In genomic region chr2:79630060-79630459, GRCh38 we compare ENCODE assay signal across 20 cellular contexts.
DNase-seq lines count a peak whose midpoint lies in the region; ATAC-seq, FAIRE-seq and TF ChIP-seq lines count a peak whose summit lies in the region.
"Had no signal": no experiment of that assay in that cellular context is flagged by ENCODE, and none has a peak within 500 bp of the region (broad histone marks: within the 10 kb centered on the region; RNA-seq: fewer than 3 reads in every experiment).

No MANE protein-coding gene starts in this region.

- H3K27me3 ChIP-seq in upper lobe of right lung = no peaks in the 10 kb centered on the region
- H3K27me3 ChIP-seq in gastrocnemius medialis = no peaks in the 10 kb centered on the region
- no peaks in the 10 kb centered on the region for H3K27me3 ChIP-seq in naive thymus-derived CD4-positive, alpha-beta T cell (ENCODE audit: control insufficient read depth in 2 of 2, insufficient read depth in 2 of 2, low read length in 2 of 2)
- H3K27me3 ChIP-seq: BLaER1 had no signal

- H3K9me3 Mint-ChIP-seq in HFFc6 = no peaks in the 10 kb centered on the region; the same call in 1 of the 2 replicates
- peaks cover 4 to 20% (median 12%) of the 10 kb centered on the region in 11 donors for H3K9me3 Mint-ChIP-seq in naive thymus-derived CD4-positive, alpha-beta T cell

- no peaks in the 10 kb centered on the region for H3K9me3 ChIP-seq in upper lobe of right lung
- no peaks in the 10 kb centered on the region for H3K9me3 ChIP-seq in gastrocnemius medialis
- no peaks in the 10 kb centered on the region for H3K9me3 ChIP-seq in naive thymus-derived CD4-positive, alpha-beta T cell (ENCODE audit: control insufficient read depth in 2 of 3, low read length in 3 of 3)
- H3K9me3 ChIP-seq: BLaER1 had no signal

- H3K4me1 Mint-ChIP-seq in HFFc6 (ENCODE audit: low read depth) = no peaks in the 10 kb centered on the region; the same call in 1 of the 2 replicates
- H3K4me1 Mint-ChIP-seq in naive thymus-derived CD4-positive, alpha-beta T cell = no peaks in the 10 kb centered on the region
- H3K4me1 Mint-ChIP-seq: activated naive CD8-positive, alpha-beta T cell treated with anti-CD3 and anti-CD28 coated beads, Interleukin-2, amount 10 ng/mL, durations not matched to agents 7 days and 5 days had no signal

- peak; percentile 95 for FAIRE-seq in RCC 7860 (lab: Jason Lieb, UNC)

- CTCF ChIA-PET in naive thymus-derived CD4-positive, alpha-beta T cell (lab: Charles Lee) = no interaction called here

- no peaks in the 10 kb centered on the region for H3K36me3 ChIP-seq in upper lobe of right lung
- no peaks in the 10 kb centered on the region for H3K36me3 ChIP-seq in gastrocnemius medialis
- H3K36me3 ChIP-seq in naive thymus-derived CD4-positive, alpha-beta T cell (ENCODE audit: control insufficient read depth in 2 of 3, insufficient read depth in 3 of 3, low read length in 3 of 3) = no peaks in the 10 kb centered on the region
- H3K36me3 ChIP-seq: BLaER1 had no signal

- no peak overlapping the region for H3K27ac Mint-ChIP-seq in HFFc6
- H3K27ac Mint-ChIP-seq in naive thymus-derived CD4-positive, alpha-beta T cell = no peak overlapping the region
- H3K27ac Mint-ChIP-seq: activated CD8-positive, alpha-beta T cell treated with anti-CD3 and anti-CD28 coated beads for 36 hours; activated naive CD8-positive, alpha-beta T cell treated with anti-CD3 and anti-CD28 coated beads, Interleukin-2, amount 10 ng/mL, durations not matched to agents 7 days and 5 days; effector memory CD8-positive, alpha-beta T cell had no signal

- TF ChIP-seq CTCF in HFFc6 (IDR thresholded peaks at IDR 0.05) (no peak), epithelial cell of esophagus (IDR thresholded peaks at IDR 0.05; ENCODE audit: insufficient read depth, low read depth, low read length, missing control alignments) (no peak), upper lobe of right lung (IDR thresholded peaks at IDR 0.05) (no peak), gastrocnemius medialis (IDR thresholded peaks at IDR 0.05 in 4 of 5, conservative IDR thresholded peaks at IDR 0.05 in 1 of 5) (no peak)

- H3K4me3 ChIP-seq in epithelial cell of esophagus (ENCODE audit: low read length) (no peak overlapping the region), upper lobe of right lung (no peak overlapping the region), gastrocnemius medialis (no peak overlapping the region)
- no peak overlapping the region for H3K4me3 ChIP-seq in naive thymus-derived CD4-positive, alpha-beta T cell (ENCODE audit: low read length)
- H3K4me3 ChIP-seq: BLaER1, skin epidermis had no signal

- ATAC-seq in upper lobe of right lung (peak; percentile 60), gastrocnemius medialis (no peak)
- ATAC-seq in naive thymus-derived CD4-positive, alpha-beta T cell = no peak
- ATAC-seq: activated CD8-positive, alpha-beta T cell treated with anti-CD3 and anti-CD28 coated beads for 36 hours; effector memory CD8-positive, alpha-beta T cell had no signal

- no peak overlapping the region for H3K4me3 Mint-ChIP-seq in HFFc6
- no peak overlapping the region for H3K4me3 Mint-ChIP-seq in naive thymus-derived CD4-positive, alpha-beta T cell
- H3K4me3 Mint-ChIP-seq: activated CD8-positive, alpha-beta T cell treated with anti-CD3 and anti-CD28 coated beads for 36 hours; activated naive CD8-positive, alpha-beta T cell treated with anti-CD3 and anti-CD28 coated beads, Interleukin-2, amount 10 ng/mL, durations not matched to agents 7 days and 5 days; effector memory CD8-positive, alpha-beta T cell had no signal

- DNase-seq in HFFc6 (peak; percentile 2), RCC 7860 (ENCODE audit: low spot score) (peak; percentile 90), epithelial cell of esophagus (ENCODE audit: low read depth) (peak; percentile 18), upper lobe of right lung (no peak), gastrocnemius medialis (no peak), COLO829 (ENCODE audit: low spot score) (no peak)
- DNase-seq in naive thymus-derived CD4-positive, alpha-beta T cell = no peak
- DNase-seq: activated CD8-positive, alpha-beta T cell treated with anti-CD3 and anti-CD28 coated beads for 36 hours; activated naive CD8-positive, alpha-beta T cell treated with anti-CD3 and anti-CD28 coated beads, Interleukin-2, amount 10 ng/mL, durations not matched to agents 7 days and 5 days; activated T-cell treated with anti-CD3 and anti-CD28 coated beads, Interleukin-2, amount 50 U/mL, for 48 hours; DMS 273 treated with DMSO at 0.1 percent for 48 hours; effector memory CD8-positive, alpha-beta T cell; KG1; NCI-H1694; NCI-H446 treated with DMSO at 0.1 percent for 48 hours; OCI-M1; stimulated activated CD4-positive, alpha-beta T cell treated with anti-CD3 and anti-CD28 coated beads, Interleukin-4, amount 100 ng/mL, for 24 hours; stimulated activated CD8-positive, alpha-beta memory T cell treated with anti-CD3 and anti-CD28 coated beads, Interleukin-4, amount 100 ng/mL, for 48 hours had no signal

- no peaks in the 10 kb centered on the region; the same call in 1 of the 2 replicates for H3K27me3 Mint-ChIP-seq in HFFc6 (ENCODE audit: insufficient read depth)
- H3K27me3 Mint-ChIP-seq in naive thymus-derived CD4-positive, alpha-beta T cell = no peaks in the 10 kb centered on the region
- H3K27me3 Mint-ChIP-seq: activated CD8-positive, alpha-beta T cell treated with anti-CD3 and anti-CD28 coated beads for 36 hours; activated naive CD8-positive, alpha-beta T cell treated with anti-CD3 and anti-CD28 coated beads, Interleukin-2, amount 10 ng/mL, durations not matched to agents 7 days and 5 days; effector memory CD8-positive, alpha-beta T cell had no signal

- intact Hi-C loops in upper lobe of right lung (cut with DNase I) (no loop called here), gastrocnemius medialis (cut with DNase I; ENCODE audit: low total_unique reads) (no loop called here)
- intact Hi-C loops in naive thymus-derived CD4-positive, alpha-beta T cell (cut with micrococcal nuclease) = no loop called here

- POLR2A ChIA-PET in naive thymus-derived CD4-positive, alpha-beta T cell (lab: Charles Lee) = no interaction called here

- in situ Hi-C loops in gastrocnemius medialis (cut with MboI; ENCODE audit: low sequenced_read_pairs in 4 of 4) = no loop called here

- no peak overlapping the region for H3K27ac ChIP-seq in upper lobe of right lung
- H3K27ac ChIP-seq in gastrocnemius medialis = no peak overlapping the region
- H3K27ac ChIP-seq in naive thymus-derived CD4-positive, alpha-beta T cell (ENCODE audit: low read depth, low read length) = no peak overlapping the region
- H3K27ac ChIP-seq: BLaER1, skin epidermis had no signal

- H3K4me1 ChIP-seq in upper lobe of right lung (no peaks in the 10 kb centered on the region), gastrocnemius medialis (no peaks in the 10 kb centered on the region)
- H3K4me1 ChIP-seq in naive thymus-derived CD4-positive, alpha-beta T cell (ENCODE audit: control insufficient read depth in 2 of 2, insufficient read depth in 2 of 2, low read length in 2 of 2) = no peaks in the 10 kb centered on the region

- no peaks in the 10 kb centered on the region for H3K36me3 Mint-ChIP-seq in HFFc6 (ENCODE audit: low read depth)
- no peaks in the 10 kb centered on the region for H3K36me3 Mint-ChIP-seq in naive thymus-derived CD4-positive, alpha-beta T cell
- H3K36me3 Mint-ChIP-seq: activated naive CD8-positive, alpha-beta T cell treated with anti-CD3 and anti-CD28 coated beads, Interleukin-2, amount 10 ng/mL, durations not matched to agents 7 days and 5 days had no signal

- no peak for TF ChIP-seq POLR2A in gastrocnemius medialis (IDR thresholded peaks at IDR 0.05)

Comparison
In these comparisons a context has a peak if more than half of its experiments do, and no peak if none do; other contexts are left out.
1. DNase-seq: peak in HFFc6 (single experiment), RCC 7860 (single experiment) and epithelial cell of esophagus (single experiment); none in upper lobe of right lung (single experiment), gastrocnemius medialis (0 of 2), COLO829 (single experiment) and naive thymus-derived CD4-positive, alpha-beta T cell (0 of 9).